In the genomic region with DNA sequence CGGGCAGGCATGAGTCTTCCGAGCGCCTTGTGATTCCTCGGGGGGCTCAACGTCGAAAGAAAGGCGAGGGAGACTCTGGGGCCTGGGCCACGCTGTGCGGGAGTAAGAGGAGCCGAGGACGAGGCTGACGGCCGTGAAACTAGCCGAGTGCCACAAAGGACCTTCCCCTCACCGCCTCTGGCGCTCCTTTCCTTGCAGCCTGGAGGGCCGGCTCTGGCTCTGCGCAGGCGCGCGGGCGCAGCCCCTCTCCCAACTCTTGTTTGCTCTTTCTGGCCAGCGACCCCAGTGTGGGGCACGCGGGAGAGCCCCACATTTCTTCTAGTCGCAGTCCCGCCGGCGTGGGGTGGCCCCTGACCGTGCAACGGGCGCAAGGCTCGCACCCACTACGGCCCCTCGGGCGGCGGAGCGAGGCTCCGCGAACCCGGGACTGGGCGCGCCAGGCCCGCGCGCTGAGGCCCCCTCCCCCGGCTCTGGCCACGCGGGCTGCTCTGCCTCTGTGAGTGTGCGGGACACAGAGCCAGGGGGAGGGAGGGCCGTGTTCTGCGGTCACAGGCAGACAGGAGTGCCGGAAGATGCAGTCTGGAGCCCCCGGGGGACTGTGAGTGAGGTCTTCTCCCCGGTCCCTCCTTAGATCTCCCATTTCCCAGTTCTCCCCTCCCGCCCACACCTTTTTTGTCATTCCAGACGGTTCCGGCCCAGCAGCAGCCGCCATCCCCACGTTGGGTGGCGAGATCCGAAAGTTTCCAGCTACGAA, we compare ENCODE assay signal across 8 cellular contexts. TPM values are rescaled to one million over a fixed set of nuclear protein-coding genes. Genes with fewer than 3 reads are reported as not detected.
A peak's percentile ranks its signal among the peaks of the same experiment; 100 is the strongest.
DNase-seq lines count a peak whose midpoint lies in the region; ATAC-seq, FAIRE-seq and TF ChIP-seq lines count a peak whose summit lies in the region.

No MANE protein-coding gene starts in this region.

- peak overlapping the region; percentile 94 for H3K4me3 Mint-ChIP-seq in CD4-positive, alpha-beta T cell
- peak overlapping the region; percentile 96 for H3K4me3 Mint-ChIP-seq in activated T-helper 2 cell treated with anti-CD3 and anti-CD28 coated beads, Interferon-gamma antibody, Interleukin-2, Interleukin-4, amounts not matched to agents 10 μg/mL and 5 μg/mL and 100 μg/mL, durations not matched to agents 14 hours and 24 hours and 36 hours (ENCODE audit: low read depth)
- H3K4me3 Mint-ChIP-seq in nephron = peak overlapping the region; percentile 99 to 100 (median 99)

- in situ Hi-C loops in Panc1 (cut with HindIII; ENCODE audit: low pct_unique_long_range_greater_than_20kb, low sequenced_read_pairs) = no loop called here

- POLR2A ChIA-PET in CD4-positive, alpha-beta T cell (lab: Charles Lee) = interaction anchor here (0.6 to 10.6 kb wide), 28 partner anchors 9 to 496 kb away, joined by 3 to 234 read pairs (median 6); partner anchors contain the start of genes ACO2, DESI1, PHF5A and PMM1
- POLR2A ChIA-PET in Panc1 (lab: Charles Lee) = interaction anchor here (1.5 kb wide), 1 partner anchor 21 kb away, joined by 14 read pairs; the partner anchor contains the start of genes ACO2 and PHF5A

- no peaks in the 10 kb centered on the region for H3K27me3 ChIP-seq in CD4-positive, alpha-beta T cell (ENCODE audit: control insufficient read depth, insufficient read depth, low read length)
- H3K27me3 ChIP-seq in Panc1 (ENCODE audit: control insufficient read depth, insufficient read depth, low read length) = no peaks in the 10 kb centered on the region

- no peak for TF ChIP-seq CTCF in CD4-positive, alpha-beta T cell (IDR thresholded peaks at IDR 0.05)
- no peak for TF ChIP-seq CTCF in Panc1 (IDR thresholded peaks at IDR 0.05)
- TF ChIP-seq CTCF in fibroblast of pulmonary artery (IDR thresholded peaks at IDR 0.05; ENCODE audit: low read length, missing control alignments) = no peak
- no peak for TF ChIP-seq CTCF in nephron (IDR thresholded peaks at IDR 0.05; ENCODE audit: unreplicated experiment in 3 of 3)

- H3K9me3 ChIP-seq in CD4-positive, alpha-beta T cell (ENCODE audit: control insufficient read depth, low read length) = no peaks in the 10 kb centered on the region
- no peaks in the 10 kb centered on the region for H3K9me3 ChIP-seq in Panc1 (ENCODE audit: control insufficient read depth, insufficient read depth, low read depth, low read length)

- H3K36me3 Mint-ChIP-seq in CD4-positive, alpha-beta T cell (ENCODE audit: low read depth) = peaks cover 41% of the 10 kb centered on the region
- H3K36me3 Mint-ChIP-seq in activated T-helper 2 cell treated with anti-CD3 and anti-CD28 coated beads, Interferon-gamma antibody, Interleukin-2, Interleukin-4, amounts not matched to agents 10 μg/mL and 5 μg/mL and 100 μg/mL, durations not matched to agents 14 hours and 24 hours and 36 hours (ENCODE audit: low read depth) = peaks cover 17% of the 10 kb centered on the region
- peaks cover 11% of the 10 kb centered on the region for H3K36me3 Mint-ChIP-seq in nephron (ENCODE audit: low read depth)

- intact Hi-C loops in CD4-positive, alpha-beta T cell (cut with DNase I, micrococcal nuclease) = loop anchor here (1.0 to 10.0 kb wide), 6 partner anchors 21 to 175 kb away; partner anchors contain the start of genes RANGAP1 (in 2 of the 2), TEF (in 2 of the 2), DESI1 (in 1 of the 2) and PHF5A (in 1 of the 2)
- intact Hi-C loops in Panc1 (cut with micrococcal nuclease; ENCODE audit: unreplicated experiment) = no loop called here
- intact Hi-C loops in activated T-helper 2 cell treated with anti-CD3 and anti-CD28 coated beads, Interferon-gamma antibody, Interleukin-2, Interleukin-4, amounts not matched to agents 10 μg/mL and 5 μg/mL and 100 μg/mL, durations not matched to agents 14 hours and 24 hours and 36 hours (cut with micrococcal nuclease) = loop anchor here (1.0 to 10.0 kb wide), 4 partner anchors 21 to 493 kb away; partner anchors contain the start of genes DESI1, L3MBTL2, PHF5A and XRCC6

- H3K36me3 ChIP-seq in Panc1 (ENCODE audit: control insufficient read depth, insufficient read depth, low read length) = peaks cover 5% of the 10 kb centered on the region

- no TSS peak for BruUV-seq in Panc1 (replicated peaks; lab: Mats Ljungman, UMichigan)

- H3K27me3 Mint-ChIP-seq in CD4-positive, alpha-beta T cell = no peaks in the 10 kb centered on the region
- H3K27me3 Mint-ChIP-seq in activated T-helper 2 cell treated with anti-CD3 and anti-CD28 coated beads, Interferon-gamma antibody, Interleukin-2, Interleukin-4, amounts not matched to agents 10 μg/mL and 5 μg/mL and 100 μg/mL, durations not matched to agents 14 hours and 24 hours and 36 hours (ENCODE audit: low read depth) = no peaks in the 10 kb centered on the region
- no peaks in the 10 kb centered on the region for H3K27me3 Mint-ChIP-seq in nephron (ENCODE audit: low read depth)

- peaks cover 35% of the 10 kb centered on the region for H3K4me1 Mint-ChIP-seq in CD4-positive, alpha-beta T cell (ENCODE audit: low read depth)
- peaks cover 11% of the 10 kb centered on the region for H3K4me1 Mint-ChIP-seq in activated T-helper 2 cell treated with anti-CD3 and anti-CD28 coated beads, Interferon-gamma antibody, Interleukin-2, Interleukin-4, amounts not matched to agents 10 μg/mL and 5 μg/mL and 100 μg/mL, durations not matched to agents 14 hours and 24 hours and 36 hours (ENCODE audit: low read depth)
- H3K4me1 Mint-ChIP-seq in nephron = peaks cover 20% of the 10 kb centered on the region

- FAIRE-seq in HTR-8/SVneo (lab: Jason Lieb, UNC) = no peak

- peak; percentile 9 for ATAC-seq in CD4-positive, alpha-beta T cell (ENCODE audit: poor library complexity)
- ATAC-seq in Panc1 = peak; percentile 49

- DNase-seq in CD4-positive, alpha-beta T cell = peak in 9 of 10 experiments; percentile 28 to 63 (median 48)
- DNase-seq in HUDEP-2 (lab: John Stamatoyannopoulos, UW; ENCODE audit: unreplicated experiment in 76 of 76) (peak in 58 of 76 experiments; percentile 9 to 81 (median 46)), Panc1 (ENCODE audit: low read depth, low spot score) (no peak), fibroblast of pulmonary artery (ENCODE audit: low read depth) (peak; percentile 61), substantia nigra (lab: John Stamatoyannopoulos, UW) (peak in 46 of 49 donors; percentile 26 to 90 (median 71)), HTR-8/SVneo (ENCODE audit: insufficient read length, low spot score) (no peak)
- DNase-seq in activated T-helper 2 cell treated with anti-CD3 and anti-CD28 coated beads, Interferon-gamma antibody, Interleukin-2, Interleukin-4, amounts not matched to agents 10 μg/mL and 5 μg/mL and 100 μg/mL, durations not matched to agents 14 hours and 24 hours and 36 hours (ENCODE audit: low spot score) = peak; percentile 61

- CTCF ChIA-PET in CD4-positive, alpha-beta T cell (lab: Charles Lee) = interaction anchor here (1.2 to 1.9 kb wide), 5 partner anchors 21 to 79 kb away, joined by 3 to 10 read pairs (median 6); partner anchors contain the start of genes ACO2 and PHF5A
- CTCF ChIA-PET in Panc1 (lab: Charles Lee) = interaction anchor here (0.6 kb wide), 2 partner anchors 18 to 46 kb away, joined by 4 to 5 read pairs; no protein-coding TSS in a partner anchor

- peak overlapping the region; percentile 97 for H3K27ac ChIP-seq in CD4-positive, alpha-beta T cell (ENCODE audit: low read depth, low read length)
- H3K27ac ChIP-seq in Panc1 (ENCODE audit: low read length) (peak overlapping the region; percentile 95), substantia nigra (ENCODE audit: low read depth, low read length, poor library complexity, severe bottlenecking) (peak overlapping the region; percentile 97)

- H3K4me3 ChIP-seq in Panc1 (ENCODE audit: low read depth in 2 of 2, low read length in 2 of 2) (peak overlapping the region; percentile 81 to 96), fibroblast of pulmonary artery (replicated peaks; ENCODE audit: low read depth, low read length) (peak overlapping the region; percentile 99)

- 0 out of 2 replicates have a peak, but pooled peaks cover under 1% of the 10 kb centered on the region for H3K4me1 ChIP-seq in Panc1 (ENCODE audit: control insufficient read depth, insufficient read depth, low read length)

- H3K27ac Mint-ChIP-seq in CD4-positive, alpha-beta T cell = peak overlapping the region; percentile 95
- peak overlapping the region; percentile 98 for H3K27ac Mint-ChIP-seq in activated T-helper 2 cell treated with anti-CD3 and anti-CD28 coated beads, Interferon-gamma antibody, Interleukin-2, Interleukin-4, amounts not matched to agents 10 μg/mL and 5 μg/mL and 100 μg/mL, durations not matched to agents 14 hours and 24 hours and 36 hours
- H3K27ac Mint-ChIP-seq in nephron = peak overlapping the region; percentile 93 to 100 (median 99)

- H3K9me3 Mint-ChIP-seq in CD4-positive, alpha-beta T cell = no peaks in the 10 kb centered on the region
- no peaks in the 10 kb centered on the region for H3K9me3 Mint-ChIP-seq in activated T-helper 2 cell treated with anti-CD3 and anti-CD28 coated beads, Interferon-gamma antibody, Interleukin-2, Interleukin-4, amounts not matched to agents 10 μg/mL and 5 μg/mL and 100 μg/mL, durations not matched to agents 14 hours and 24 hours and 36 hours
- H3K9me3 Mint-ChIP-seq in nephron = no peaks in the 10 kb centered on the region

RNA-seq across cellular contexts. Expression of gene TOB2, which starts 1.0 kb away (rescaled TPM):
- 10 to 100 TPM; 21.0 to 26.7 TPM for total RNA-seq in CD4-positive, alpha-beta T cell
- total RNA-seq in Panc1 (2021; ENCODE audit: unreplicated experiment) = 43.6 TPM
- 57.2 TPM for polyA plus RNA-seq in Panc1 (2012; ENCODE audit: insufficient read length)
- 41.2 and 44.2 TPM in 2 replicates for total RNA-seq in activated T-helper 2 cell treated with anti-CD3 and anti-CD28 coated beads, Interferon-gamma antibody, Interleukin-2, Interleukin-4, amounts not matched to agents 10 μg/mL and 5 μg/mL and 100 μg/mL, durations not matched to agents 14 hours and 24 hours and 36 hours

RNA-seq across cellular contexts. Expression of gene PHF5A, which starts 20.9 kb away (rescaled TPM):
- total RNA-seq in CD4-positive, alpha-beta T cell = 10 to 100 TPM; 41.3 to 44.2 TPM
- total RNA-seq in Panc1 (2021; ENCODE audit: unreplicated experiment) = 34.9 TPM
- 30.7 TPM for polyA plus RNA-seq in Panc1 (2012; ENCODE audit: insufficient read length)
- total RNA-seq in activated T-helper 2 cell treated with anti-CD3 and anti-CD28 coated beads, Interferon-gamma antibody, Interleukin-2, Interleukin-4, amounts not matched to agents 10 μg/mL and 5 μg/mL and 100 μg/mL, durations not matched to agents 14 hours and 24 hours and 36 hours = 72.1 and 74.3 TPM in 2 replicates

RNA-seq across cellular contexts. Expression of gene ACO2, which starts 21.3 kb away (rescaled TPM):
- total RNA-seq in CD4-positive, alpha-beta T cell = 10 to 100 TPM; 69.5 to 71.9 TPM
- 71.5 TPM for total RNA-seq in Panc1 (2021; ENCODE audit: unreplicated experiment)
- 96.4 TPM for polyA plus RNA-seq in Panc1 (2012; ENCODE audit: insufficient read length)
- 94.1 and 96.1 TPM in 2 replicates for total RNA-seq in activated T-helper 2 cell treated with anti-CD3 and anti-CD28 coated beads, Interferon-gamma antibody, Interleukin-2, Interleukin-4, amounts not matched to agents 10 μg/mL and 5 μg/mL and 100 μg/mL, durations not matched to agents 14 hours and 24 hours and 36 hours

Comparison
In these comparisons a context has a peak if more than half of its experiments do, and no peak if none do; other contexts are left out.
1. DNase-seq: peak in CD4-positive, alpha-beta T cell (9 of 10), HUDEP-2 (58 of 76), activated T-helper 2 cell treated with anti-CD3 and anti-CD28 coated beads, Interferon-gamma antibody, Interleukin-2, Interleukin-4, amounts not matched to agents 10 μg/mL and 5 μg/mL and 100 μg/mL, durations not matched to agents 14 hours and 24 hours and 36 hours (single experiment), fibroblast of pulmonary artery (single experiment) and substantia nigra (46 of 49); none in Panc1 (single experiment) and HTR-8/SVneo (single experiment).
2. Peak in every context shown above with its lines, with median percentiles within 50 percentile points of each other: H3K27ac ChIP-seq, H3K27ac Mint-ChIP-seq and H3K4me3 Mint-ChIP-seq.